15 cellular contexts compared by ENCODE assay signal in genomic region chr3:7536510-7536909, GRCh38.
DNase-seq lines count a peak whose midpoint lies in the region; ATAC-seq and TF ChIP-seq lines count a peak whose summit lies in the region.
"Had no signal": no experiment of that assay in that cellular context is flagged by ENCODE, and none has a peak within 500 bp of the region (broad histone marks: within the 10 kb centered on the region; RNA-seq: fewer than 3 reads in every experiment).

No MANE protein-coding gene starts in this region.

- H3K27me3 ChIP-seq in right atrium auricular region, result no peaks in the 10 kb centered on the region
- H3K27me3 ChIP-seq in tibial artery, result no peaks in the 10 kb centered on the region

- no peak for ATAC-seq in left ventricle myocardium superior
- ATAC-seq in GM21367 (IDR thresholded peaks at IDR 0.05; ENCODE audit: unreplicated experiment), result no peak

- H3K36me3 ChIP-seq in right atrium auricular region, result no peaks in the 10 kb centered on the region
- no peaks in the 10 kb centered on the region for H3K36me3 ChIP-seq in tibial artery

- no peaks in the 10 kb centered on the region for H3K4me1 ChIP-seq in right atrium auricular region
- peaks cover 0 to 24% (median 0%) of the 10 kb centered on the region in 4 donors for H3K4me1 ChIP-seq in tibial artery

- H3K4me3 ChIP-seq in right atrium auricular region (no peak overlapping the region), tibial artery (no peak overlapping the region)

- no peak overlapping the region for H3K27ac ChIP-seq in right atrium auricular region
- no peak overlapping the region for H3K27ac ChIP-seq in tibial artery

- peak; percentile 59 for DNase-seq in right atrium auricular region (ENCODE audit: low spot score)
- DNase-seq in left ventricle myocardium superior, result no peak
- peak; percentile 11 for DNase-seq in NCI-H345 treated with DMSO at 0.1 percent for 48 hours (lab: John Stamatoyannopoulos, UW; ENCODE audit: unreplicated experiment)
- peak; percentile 28 for DNase-seq in dermis blood vessel endothelial cell
- peak; percentile 23 to 70 for DNase-seq in tibial artery
- DNase-seq in COLO668 (lab: John Stamatoyannopoulos, UW; ENCODE audit: unreplicated experiment), result no peak
- DNase-seq in NCI-H1694 treated with DMSO at 0.1 percent for 48 hours (lab: John Stamatoyannopoulos, UW), result no peak
- DNase-seq: COR-L47, IMR-90, Karpas-422, NCI-H1105, NCI-H187, NCI-H2171 treated with DMSO at 0.1 percent for 48 hours, NCI-H524 treated with DMSO at 0.1 percent for 48 hours had no signal

- TF ChIP-seq CTCF in right atrium auricular region (IDR thresholded peaks at IDR 0.05) (no peak), tibial artery (IDR thresholded peaks at IDR 0.05) (no peak)

- intact Hi-C loops in left ventricle myocardium superior (cut with micrococcal nuclease) (no loop called here), tibial artery (cut with DNase I; ENCODE audit: low total_unique reads) (no loop called here)

- H3K9me3 ChIP-seq in right atrium auricular region (no peaks in the 10 kb centered on the region), tibial artery (no peaks in the 10 kb centered on the region)

Comparison
In these comparisons a context has a peak if more than half of its experiments do, and no peak if none do; other contexts are left out.
1. DNase-seq: peak in right atrium auricular region (single experiment), NCI-H345 treated with DMSO at 0.1 percent for 48 hours (single experiment), dermis blood vessel endothelial cell (single experiment) and tibial artery (2 of 2); none in left ventricle myocardium superior (single experiment), COLO668 (single experiment) and NCI-H1694 treated with DMSO at 0.1 percent for 48 hours (single experiment).